Comparison of ENCODE assay signal across 10 cellular contexts in the genomic region with DNA sequence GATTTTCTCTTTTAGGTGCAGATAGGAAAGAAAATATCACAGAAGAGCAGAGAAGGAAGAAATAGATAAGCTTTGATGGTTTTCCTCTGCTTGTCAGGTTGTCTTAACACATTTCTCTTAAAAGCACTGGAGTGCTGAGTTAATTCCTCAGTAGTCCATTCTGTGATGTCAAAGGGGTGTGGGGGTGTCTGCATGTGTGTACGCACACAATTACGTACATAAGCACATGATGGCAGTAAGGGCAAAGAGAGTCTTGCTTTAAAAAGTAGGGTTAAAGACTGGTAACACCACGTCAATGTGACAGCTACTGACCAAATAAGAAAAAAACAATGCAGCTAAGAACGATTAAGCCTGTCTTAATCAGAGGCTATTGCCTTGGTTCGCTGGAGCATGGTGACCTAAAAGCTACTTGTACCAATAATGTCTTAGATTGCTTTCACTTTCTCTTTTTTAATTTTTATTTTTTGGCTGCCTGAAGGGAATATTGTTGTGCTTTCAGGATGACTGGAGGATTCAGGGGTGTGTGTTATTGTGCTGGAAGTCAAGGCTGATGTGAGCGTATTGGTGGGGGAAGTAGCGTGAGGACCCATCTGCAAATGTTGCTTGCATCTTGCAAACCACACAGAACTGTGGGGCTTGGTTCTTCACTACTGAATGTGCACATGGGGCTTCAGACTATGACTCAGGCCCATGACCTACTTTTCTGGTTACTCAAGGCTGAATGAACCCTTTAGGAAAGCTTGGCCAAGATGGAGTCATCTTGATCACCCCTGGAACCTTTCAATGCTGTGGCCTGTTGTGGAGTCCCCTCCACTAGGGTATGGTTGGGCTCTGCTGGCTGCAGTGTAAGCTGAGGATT.
A peak's percentile ranks its signal among the peaks of the same experiment; 100 is the strongest.
DNase-seq lines count a peak whose midpoint lies in the region; ATAC-seq, FAIRE-seq and TF ChIP-seq lines count a peak whose summit lies in the region.
"Had no signal": no experiment of that assay in that cellular context is flagged by ENCODE, and none has a peak within 500 bp of the region (broad histone marks: within the 10 kb centered on the region; RNA-seq: fewer than 3 reads in every experiment).

No MANE protein-coding gene starts in this region.

- peak; percentile 56 for FAIRE-seq in kidney (lab: Jason Lieb, UNC)
- FAIRE-seq: keratinocyte had no signal

- H3K4me3 ChIP-seq in ACC112 (ENCODE audit: low read depth, low read length) = peak overlapping the region; percentile 75
- H3K4me3 ChIP-seq in kidney (ENCODE audit: low read length in 2 of 2) = peak overlapping the region in 1 of 2 donors; percentile 48

- H2AFZ ChIP-seq in ACC112 (ENCODE audit: low read length, unreplicated experiment) = peak overlapping the region; percentile 47

- no peaks in the 10 kb centered on the region for H3K27me3 ChIP-seq in ACC112 (ENCODE audit: insufficient read depth, low read length)

- peaks cover 4% of the 10 kb centered on the region for H3K27me3 Mint-ChIP-seq in activated CD4-positive, alpha-beta memory T cell treated with anti-CD3 and anti-CD28 coated beads, Interleukin-2, amount 10 ng/mL, durations not matched to agents 7 days and 5 days

- intact Hi-C loops in kidney (cut with DNase I) = no loop called here

- H3K9me3 Mint-ChIP-seq in activated CD4-positive, alpha-beta memory T cell treated with anti-CD3 and anti-CD28 coated beads, Interleukin-2, amount 10 ng/mL, durations not matched to agents 7 days and 5 days = no peaks in the 10 kb centered on the region

- CTCF ChIA-PET in activated CD4-positive, alpha-beta memory T cell treated with anti-CD3 and anti-CD28 coated beads, Interleukin-2, amount 10 ng/mL, durations not matched to agents 7 days and 5 days (lab: Charles Lee) = no interaction called here

- H3K4me1 Mint-ChIP-seq in activated CD4-positive, alpha-beta memory T cell treated with anti-CD3 and anti-CD28 coated beads, Interleukin-2, amount 10 ng/mL, durations not matched to agents 7 days and 5 days = peaks cover 7% of the 10 kb centered on the region

- H3K36me3 Mint-ChIP-seq in activated CD4-positive, alpha-beta memory T cell treated with anti-CD3 and anti-CD28 coated beads, Interleukin-2, amount 10 ng/mL, durations not matched to agents 7 days and 5 days (ENCODE audit: low read depth) = no peaks in the 10 kb centered on the region

- peak; percentile 17 for DNase-seq in activated CD4-positive, alpha-beta memory T cell treated with anti-CD3 and anti-CD28 coated beads, Interleukin-2, amount 10 ng/mL, durations not matched to agents 7 days and 5 days
- DNase-seq in kidney (no peak), cerebellum (ENCODE audit: low spot score) (no peak), COR-L47 (lab: John Stamatoyannopoulos, UW) (no peak)
- no peak for DNase-seq in activated effector memory CD4-positive, alpha-beta T cell treated with anti-CD3 and anti-CD28 coated beads, Interleukin-2, amount 50 U/mL, for 16 hours
- DNase-seq in activated CD4-positive, CD25-positive, alpha-beta regulatory T cell (lab: John Stamatoyannopoulos, UW) = no peak

- no peak for TF ChIP-seq CTCF in kidney (IDR thresholded peaks at IDR 0.05; ENCODE audit: borderline replicate concordance, extremely low read depth, insufficient read depth)

- 0 out of 2 replicates have a peak overlapping the region, but pooled peaks have one; percentile 15 for H3K27ac ChIP-seq in ACC112 (ENCODE audit: low read depth, low read length)
- peak overlapping the region in 1 of 2 donors; percentile 38 for H3K27ac ChIP-seq in kidney (ENCODE audit: low read depth in 2 of 2, low read length in 2 of 2)
- H3K27ac ChIP-seq: VCaP had no signal

- ATAC-seq in GM18909 (IDR thresholded peaks at IDR 0.05; ENCODE audit: poor library complexity, unreplicated experiment) = peak; percentile 46

- POLR2A ChIA-PET in activated CD4-positive, alpha-beta memory T cell treated with anti-CD3 and anti-CD28 coated beads, Interleukin-2, amount 10 ng/mL, durations not matched to agents 7 days and 5 days (lab: Charles Lee) = no interaction called here

- H3K27ac Mint-ChIP-seq in activated CD4-positive, alpha-beta memory T cell treated with anti-CD3 and anti-CD28 coated beads, Interleukin-2, amount 10 ng/mL, durations not matched to agents 7 days and 5 days = peak overlapping the region; percentile 12

- H3K4me1 ChIP-seq in ACC112 (ENCODE audit: control insufficient read depth, insufficient read depth, low read length, unreplicated experiment) (peaks cover 14% of the 10 kb centered on the region), kidney (ENCODE audit: control insufficient read depth in 1 of 2, insufficient read depth in 1 of 2, low read depth in 1 of 2, low read length in 2 of 2) (peaks cover 0 to 2% of the 10 kb centered on the region in 2 donors)

- no peaks in the 10 kb centered on the region for H3K79me2 ChIP-seq in ACC112 (ENCODE audit: control insufficient read depth, insufficient read depth, low read length, unreplicated experiment)

- no peak overlapping the region for H3K9ac ChIP-seq in kidney (ENCODE audit: low read length in 2 of 2)

- peak overlapping the region; percentile 60 for H3K4me3 Mint-ChIP-seq in activated CD4-positive, alpha-beta memory T cell treated with anti-CD3 and anti-CD28 coated beads, Interleukin-2, amount 10 ng/mL, durations not matched to agents 7 days and 5 days

- H3K9me3 ChIP-seq in kidney (ENCODE audit: control insufficient read depth in 1 of 2, low read length in 2 of 2) = no peaks in the 10 kb centered on the region

- H3K36me3 ChIP-seq in ACC112 (ENCODE audit: insufficient read depth, low read length) = no peaks in the 10 kb centered on the region
- H3K36me3 ChIP-seq in kidney (ENCODE audit: control insufficient read depth in 1 of 2, insufficient read depth in 2 of 2, low read length in 2 of 2) = no peaks in the 10 kb centered on the region
